In genomic region chr9:129344623-129345495, GRCh38 we compare ENCODE assay signal across 1 cellular context.
TF ChIP-seq lines count a peak whose summit lies in the region.

No MANE protein-coding gene starts in this region.

TF ChIP-seq in HepG2, 621 proteins besides CTCF, POLR2A, EP300 and RAD21 (continued from another document and continues in another):
- TF ChIP-seq HMG20A (CRISPR knock-in tag; IDR thresholded peaks at IDR 0.05; ENCODE audit: borderline replicate concordance) (peak; percentile 39; the same call in 1 of the 2 replicates), ZNF264 (CRISPR knock-in tag; IDR thresholded peaks at IDR 0.05) (no peak), ZNF704 (CRISPR knock-in tag; IDR thresholded peaks at IDR 0.05; ENCODE audit: borderline replicate concordance) (no peak), ZNF672 (CRISPR knock-in tag; IDR thresholded peaks at IDR 0.05) (no peak), ZNF646 (CRISPR knock-in tag; IDR thresholded peaks at IDR 0.05) (no peak), XRCC5 (optimal IDR thresholded peaks at IDR 0.05; ENCODE audit: low read length) (no peak), MXD3 (CRISPR knock-in tag; IDR thresholded peaks at IDR 0.05) (no peak), HINFP (CRISPR knock-in tag; IDR thresholded peaks at IDR 0.05; ENCODE audit: low read depth) (no peak), SMYD3 (CRISPR knock-in tag; IDR thresholded peaks at IDR 0.05) (no peak), DNMT1 (CRISPR knock-in tag; IDR thresholded peaks at IDR 0.05) (no peak), ZNF792 (CRISPR knock-in tag; IDR thresholded peaks at IDR 0.05) (no peak), ZFP82 (CRISPR knock-in tag; IDR thresholded peaks at IDR 0.05; ENCODE audit: borderline replicate concordance) (0 out of 2 replicates have a peak, but pooled peaks have one; percentile 26), ZSCAN5A (CRISPR knock-in tag; IDR thresholded peaks at IDR 0.05; ENCODE audit: borderline replicate concordance) (no peak), ZNF549 (CRISPR knock-in tag; IDR thresholded peaks at IDR 0.05) (no peak), GATAD2A (CRISPR knock-in tag; IDR thresholded peaks at IDR 0.05) (peak; percentile 76), ZBTB7B (CRISPR knock-in tag; IDR thresholded peaks at IDR 0.05) (0 out of 2 replicates have a peak, but pooled peaks have one; percentile 21), SP4 (CRISPR knock-in tag; IDR thresholded peaks at IDR 0.05) (no peak), SP5 (CRISPR knock-in tag; IDR thresholded peaks at IDR 0.05; ENCODE audit: borderline replicate concordance, low read depth) (no peak), ZBTB39 (CRISPR knock-in tag; IDR thresholded peaks at IDR 0.05) (no peak), ETV6 (CRISPR knock-in tag; conservative IDR thresholded peaks at IDR 0.05) (no peak), THAP9 (CRISPR knock-in tag; IDR thresholded peaks at IDR 0.05; ENCODE audit: borderline replicate concordance) (no peak), SOX6 (IDR thresholded peaks at IDR 0.05) (no peak), SOX6 (CRISPR knock-in tag; IDR thresholded peaks at IDR 0.05) (no peak), RARA (CRISPR knock-in tag; IDR thresholded peaks at IDR 0.05) (0 out of 2 replicates have a peak, but pooled peaks have one; percentile 37), ZNF781 (CRISPR knock-in tag; IDR thresholded peaks at IDR 0.05; ENCODE audit: borderline replicate concordance, not compliant biosample characterization) (no peak), ZNF34 (CRISPR knock-in tag; IDR thresholded peaks at IDR 0.05; ENCODE audit: borderline replicate concordance) (no peak), ZNF773 (CRISPR knock-in tag; IDR thresholded peaks at IDR 0.05; ENCODE audit: borderline replicate concordance) (no peak), ZBTB7A (CRISPR knock-in tag; IDR thresholded peaks at IDR 0.05) (no peak), ZNF44 (CRISPR knock-in tag; IDR thresholded peaks at IDR 0.05) (no peak), DMTF1 (CRISPR knock-in tag; IDR thresholded peaks at IDR 0.05) (no peak), ZNF660 (CRISPR knock-in tag; IDR thresholded peaks at IDR 0.05; ENCODE audit: borderline replicate concordance, low read depth) (no peak), FOXK1 (CRISPR knock-in tag; IDR thresholded peaks at IDR 0.05; ENCODE audit: borderline replicate concordance, low read depth) (no peak), BATF2 (CRISPR knock-in tag; IDR thresholded peaks at IDR 0.05) (no peak), SALL2 (CRISPR knock-in tag; IDR thresholded peaks at IDR 0.05) (no peak), THAP11 (CRISPR knock-in tag; IDR thresholded peaks at IDR 0.05) (no peak), HOMEZ (CRISPR knock-in tag; IDR thresholded peaks at IDR 0.05; ENCODE audit: low read depth) (no peak), E2F2 (CRISPR knock-in tag; IDR thresholded peaks at IDR 0.05; ENCODE audit: borderline replicate concordance) (no peak)
